27 cellular contexts compared by ENCODE assay signal in the genomic region with DNA sequence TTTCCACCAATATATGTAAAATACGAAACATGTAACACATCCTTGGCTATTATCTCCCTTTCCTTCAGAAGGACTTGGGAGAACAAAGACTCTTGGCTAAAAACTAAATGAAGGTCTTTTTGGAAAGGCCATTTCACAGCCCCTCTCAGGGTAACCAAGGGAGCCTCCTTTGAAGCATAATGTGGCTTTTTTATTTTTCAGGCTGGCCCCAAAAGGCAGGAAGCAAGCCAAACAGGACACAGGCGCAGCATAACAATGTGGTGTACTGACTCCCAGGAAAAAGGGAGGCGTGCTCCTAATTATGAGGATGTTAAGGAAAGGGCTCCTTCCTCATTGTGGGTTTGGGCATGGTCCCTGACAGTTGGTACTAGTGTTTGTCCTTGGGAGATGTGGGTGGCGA. TPM values are rescaled to one million over a fixed set of nuclear protein-coding genes. Genes with fewer than 3 reads are reported as not detected.
"Had no signal": no experiment of that assay in that cellular context is flagged by ENCODE, and none has a peak within 500 bp of the region (broad histone marks: within the 10 kb centered on the region; RNA-seq: fewer than 3 reads in every experiment).

No MANE protein-coding gene starts in this region.

- H3K36me3 ChIP-seq: brain microvascular endothelial cell, SJCRH30 had no signal

- H3K9me3 ChIP-seq: SJCRH30 had no signal

- H3K27ac ChIP-seq: brain microvascular endothelial cell, SJCRH30 had no signal

- H3K27me3 ChIP-seq: brain microvascular endothelial cell, SJCRH30 had no signal

- DNase-seq: activated CD4-positive, alpha-beta memory T cell treated with anti-CD3 and anti-CD28 coated beads for 36 hours; activated CD4-positive, alpha-beta T cell treated with anti-CD3 and anti-CD28 coated beads, Interleukin-2, amount 10 ng/mL, durations not matched to agents 7 days and 5 days; activated CD4-positive, CD25-positive, alpha-beta regulatory T cell treated with anti-CD3 and anti-CD28 coated beads, Interleukin-2, amount 50 U/mL, for 72 hours; activated gamma-delta T cell; activated naive CD4-positive, alpha-beta T cell treated with anti-CD3 and anti-CD28 coated beads for 36 hours; activated naive CD8-positive, alpha-beta T cell treated with anti-CD3 and anti-CD28 coated beads for 36 hours; activated T-cell treated with anti-CD3 and anti-CD28 coated beads for 4 hours; activated T-cell treated with anti-CD3 and anti-CD28 coated beads, Interleukin-2, amount 50 U/mL, for 48 hours; brain microvascular endothelial cell; Kasumi-1; KBM-7; NCI-H146; NCI-H187 treated with DMSO at 0.1 percent for 48 hours; NCI-H2081 treated with DMSO at 0.1 percent for 48 hours; NCI-H2227 treated with DMSO at 0.1 percent for 48 hours; NCI-H446 treated with DMSO at 0.1 percent for 48 hours; NCI-H524 treated with DMSO at 0.1 percent for 48 hours; NCI-H774; OCI-M1; Right ventricle myocardium superior; RPMI8226; SJCRH30 had no signal

- H3K4me1 ChIP-seq: SJCRH30 had no signal

- H3K4me3 ChIP-seq: SJCRH30 had no signal

RNA-seq across cellular contexts. Expression of a gene that starts 53.2 kb away (rescaled TPM):
- total RNA-seq: activated CD4-positive, alpha-beta memory T cell treated with anti-CD3 and anti-CD28 coated beads for 36 hours; activated CD4-positive, alpha-beta T cell treated with anti-CD3 and anti-CD28 coated beads, Interleukin-2, amount 10 ng/mL, durations not matched to agents 7 days and 5 days; activated CD8-positive, alpha-beta memory T cell treated with anti-CD3 and anti-CD28 coated beads for 36 hours; activated naive CD4-positive, alpha-beta T cell treated with anti-CD3 and anti-CD28 coated beads for 36 hours; activated naive CD8-positive, alpha-beta T cell treated with anti-CD3 and anti-CD28 coated beads for 36 hours; activated T-helper 17 cell treated with anti-CD3 and anti-CD28 coated beads, Interleukin-2, amount 50 U/mL, for 72 hours; cardiac septum had no signal

RNA-seq across cellular contexts. Expression of a gene that starts 56.7 kb away (rescaled TPM):
- total RNA-seq: activated CD4-positive, alpha-beta memory T cell treated with anti-CD3 and anti-CD28 coated beads for 36 hours; activated CD4-positive, alpha-beta T cell treated with anti-CD3 and anti-CD28 coated beads, Interleukin-2, amount 10 ng/mL, durations not matched to agents 7 days and 5 days; activated CD8-positive, alpha-beta memory T cell treated with anti-CD3 and anti-CD28 coated beads for 36 hours; activated naive CD4-positive, alpha-beta T cell treated with anti-CD3 and anti-CD28 coated beads for 36 hours; activated naive CD8-positive, alpha-beta T cell treated with anti-CD3 and anti-CD28 coated beads for 36 hours; activated T-helper 17 cell treated with anti-CD3 and anti-CD28 coated beads, Interleukin-2, amount 50 U/mL, for 72 hours; cardiac septum; cerebellum; SJCRH30 had no signal
- polyA plus RNA-seq: adipose tissue had no signal
